20 cellular contexts compared by ENCODE assay signal in the genomic region with DNA sequence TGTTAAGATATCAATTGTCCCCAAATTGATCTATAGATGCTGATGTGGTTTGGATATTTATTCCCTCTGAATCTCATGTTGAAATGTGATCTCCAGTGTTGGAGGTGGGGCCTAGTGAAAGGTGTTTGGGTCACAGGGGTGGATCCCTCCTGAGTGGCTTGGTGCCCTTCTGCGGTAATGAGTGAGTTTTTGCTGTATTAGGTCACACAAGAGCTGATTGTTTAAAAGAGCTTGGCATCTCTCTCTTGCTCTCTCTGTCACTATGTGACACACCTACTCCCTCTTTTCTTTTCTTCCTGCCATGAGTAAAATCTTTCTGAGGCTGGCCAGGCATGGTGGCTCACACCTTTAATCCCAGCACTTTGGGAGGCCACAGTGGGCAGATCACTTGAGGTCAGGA.
A peak's percentile ranks its signal among the peaks of the same experiment; 100 is the strongest.
DNase-seq lines count a peak whose midpoint lies in the region; ATAC-seq, FAIRE-seq and TF ChIP-seq lines count a peak whose summit lies in the region.
"Had no signal": no experiment of that assay in that cellular context is flagged by ENCODE, and none has a peak within 500 bp of the region (broad histone marks: within the 10 kb centered on the region; RNA-seq: fewer than 3 reads in every experiment).

No MANE protein-coding gene starts in this region.

- H3K4me3 Mint-ChIP-seq in activated CD4-positive, alpha-beta T cell treated with anti-CD3 and anti-CD28 coated beads, Interleukin-2, amount 10 ng/mL, durations not matched to agents 24 days and 14 days = no peak overlapping the region
- H3K4me3 Mint-ChIP-seq in HFFc6 = no peak overlapping the region
- H3K4me3 Mint-ChIP-seq: B cell; T-helper 1 cell treated with Interleukin-12 subunit alpha and Interleukin-12 subunit beta and Interleukin-4 antibody, amounts not matched to agents 30 μg/mL and 1 μg/mL, for 36 hours had no signal

- no peak overlapping the region for H3K27ac Mint-ChIP-seq in activated CD4-positive, alpha-beta T cell treated with anti-CD3 and anti-CD28 coated beads, Interleukin-2, amount 10 ng/mL, durations not matched to agents 24 days and 14 days
- no peak overlapping the region for H3K27ac Mint-ChIP-seq in HFFc6
- H3K27ac Mint-ChIP-seq: B cell; T-helper 1 cell treated with Interleukin-12 subunit alpha and Interleukin-12 subunit beta and Interleukin-4 antibody, amounts not matched to agents 30 μg/mL and 1 μg/mL, for 36 hours had no signal

- ATAC-seq in GM18511 (IDR thresholded peaks at IDR 0.05; ENCODE audit: unreplicated experiment) = no peak

- no peaks in the 10 kb centered on the region for H3K36me3 ChIP-seq in bronchial epithelial cell (ENCODE audit: control insufficient read depth, insufficient read depth, low read length)

- peaks cover 14% of the 10 kb centered on the region for H3K9me3 Mint-ChIP-seq in activated CD4-positive, alpha-beta T cell treated with anti-CD3 and anti-CD28 coated beads, Interleukin-2, amount 10 ng/mL, durations not matched to agents 24 days and 14 days
- H3K9me3 Mint-ChIP-seq in HFFc6 = no peaks in the 10 kb centered on the region

- DNase-seq in activated CD4-positive, alpha-beta T cell treated with anti-CD3 and anti-CD28 coated beads, Interleukin-2, amount 10 ng/mL, durations not matched to agents 24 days and 14 days = peak; percentile 52
- DNase-seq in activated CD4-positive, alpha-beta T cell treated with anti-CD3 and anti-CD28 coated beads, Interleukin-2, amount 50 U/mL, for 4 hours = no peak
- DNase-seq in HFFc6 (peak; percentile 22), bronchial epithelial cell (ENCODE audit: low read depth) (peak; percentile 12), urothelium cell line (ENCODE audit: low spot score) (peak; percentile 59), GM19238 (ENCODE audit: insufficient read length, low spot score) (no peak)
- DNase-seq in stimulated activated naive CD4-positive, alpha-beta T cell treated with Interleukin-2 at 50 U/mL for 16 hours (lab: John Stamatoyannopoulos, UW) = no peak
- DNase-seq: COR-L47, HCEC 1CT, KG1, MV-4-11, NCI-H187, NCI-H345, NCI-H524 treated with DMSO at 0.1 percent for 48 hours had no signal

- no peaks in the 10 kb centered on the region for H3K27me3 ChIP-seq in bronchial epithelial cell (ENCODE audit: control insufficient read depth, insufficient read depth, low read length)

- FAIRE-seq in bronchial epithelial cell (lab: Jason Lieb, UNC) (no peak), urothelium cell line (lab: Jason Lieb, UNC) (no peak)
- FAIRE-seq: GM12892, GM18507 had no signal

- TF ChIP-seq CTCF in HFFc6 (IDR thresholded peaks at IDR 0.05) (no peak), bronchial epithelial cell (IDR thresholded peaks at IDR 0.05; ENCODE audit: insufficient read depth, low read length, severe bottlenecking) (no peak)

- no peaks in the 10 kb centered on the region for H3K27me3 Mint-ChIP-seq in activated CD4-positive, alpha-beta T cell treated with anti-CD3 and anti-CD28 coated beads, Interleukin-2, amount 10 ng/mL, durations not matched to agents 24 days and 14 days
- peaks cover 1% of the 10 kb centered on the region; the same call in 1 of the 2 replicates for H3K27me3 Mint-ChIP-seq in HFFc6 (ENCODE audit: insufficient read depth)
- H3K27me3 Mint-ChIP-seq: B cell had no signal

- H3K4me1 Mint-ChIP-seq in activated CD4-positive, alpha-beta T cell treated with anti-CD3 and anti-CD28 coated beads, Interleukin-2, amount 10 ng/mL, durations not matched to agents 24 days and 14 days = no peaks in the 10 kb centered on the region
- H3K4me1 Mint-ChIP-seq in HFFc6 (ENCODE audit: low read depth) = peaks cover 5% of the 10 kb centered on the region; the same call in 1 of the 2 replicates
- H3K4me1 Mint-ChIP-seq: B cell had no signal

- intact Hi-C loops in activated CD4-positive, alpha-beta T cell treated with anti-CD3 and anti-CD28 coated beads, Interleukin-2, amount 10 ng/mL, durations not matched to agents 24 days and 14 days (cut with micrococcal nuclease) = no loop called here

- no peak overlapping the region for H3K4me3 ChIP-seq in bronchial epithelial cell (ENCODE audit: low read depth, low read length)
- H3K4me3 ChIP-seq: PC-9 had no signal

- H3K36me3 Mint-ChIP-seq in activated CD4-positive, alpha-beta T cell treated with anti-CD3 and anti-CD28 coated beads, Interleukin-2, amount 10 ng/mL, durations not matched to agents 24 days and 14 days (ENCODE audit: low read depth) = no peaks in the 10 kb centered on the region
- peaks cover 7% of the 10 kb centered on the region; the same call in 1 of the 2 replicates for H3K36me3 Mint-ChIP-seq in HFFc6 (ENCODE audit: low read depth)

Comparison
In these comparisons a context has a peak if more than half of its experiments do, and no peak if none do; other contexts are left out.
1. DNase-seq: peak in activated CD4-positive, alpha-beta T cell treated with anti-CD3 and anti-CD28 coated beads, Interleukin-2, amount 10 ng/mL, durations not matched to agents 24 days and 14 days (single experiment), HFFc6 (single experiment), bronchial epithelial cell (single experiment) and urothelium cell line (single experiment); none in activated CD4-positive, alpha-beta T cell treated with anti-CD3 and anti-CD28 coated beads, Interleukin-2, amount 50 U/mL, for 4 hours (0 of 2), stimulated activated naive CD4-positive, alpha-beta T cell treated with Interleukin-2 at 50 U/mL for 16 hours (single experiment) and GM19238 (single experiment).